In genomic region chr6:106046116-106046853, GRCh38 we compare ENCODE assay signal across 1 cellular context.
TF ChIP-seq lines count a peak whose summit lies in the region.

No MANE protein-coding gene starts in this region.

TF ChIP-seq in H1, 55 proteins besides CTCF, POLR2A, EP300 and RAD21 (continued from another document):
- TF ChIP-seq USF2 (IDR thresholded peaks at IDR 0.05; ENCODE audit: low read length) (no peak), KDM1A (IDR thresholded peaks at IDR 0.05; ENCODE audit: borderline replicate concordance, low read length) (no peak), CBX5 (IDR thresholded peaks at IDR 0.05; ENCODE audit: low read depth, low read length) (no peak), NRF1 (IDR thresholded peaks at IDR 0.05; ENCODE audit: low read depth, low read length) (no peak), SIX5 (IDR thresholded peaks at IDR 0.05; ENCODE audit: low read depth, low read length) (no peak), MAFK (IDR thresholded peaks at IDR 0.05; ENCODE audit: low read depth, low read length) (no peak), ATF3 (IDR thresholded peaks at IDR 0.05; ENCODE audit: insufficient read depth, low read depth, low read length) (no peak), SIN3A (conservative IDR thresholded peaks at IDR 0.05 in 1 of 2, IDR thresholded peaks at IDR 0.05 in 1 of 2; ENCODE audit: low read depth in 1 of 2, low read length in 2 of 2) (no peak), TAF7 (optimal IDR thresholded peaks at IDR 0.05; ENCODE audit: borderline replicate concordance, low read depth, low read length) (no peak), KDM5A (IDR thresholded peaks at IDR 0.05; ENCODE audit: low read length) (no peak), RNF2 (IDR thresholded peaks at IDR 0.05; ENCODE audit: borderline replicate concordance, low read depth, low read length, missing control alignments, poor library complexity, severe bottlenecking) (no peak), BRCA1 (IDR thresholded peaks at IDR 0.05; ENCODE audit: low read depth, low read length) (no peak), ATF2 (IDR thresholded peaks at IDR 0.05; ENCODE audit: low read length) (no peak), SP4 (IDR thresholded peaks at IDR 0.05; ENCODE audit: low read length) (no peak)
